In genomic region chr17:39399792-39400191, GRCh38 we compare ENCODE assay signal across 12 cellular contexts. TPM values are rescaled to one million over a fixed set of nuclear protein-coding genes. Genes with fewer than 3 reads are reported as not detected.
DNase-seq lines count a peak whose midpoint lies in the region; ATAC-seq, FAIRE-seq and TF ChIP-seq lines count a peak whose summit lies in the region.
"Had no signal": no experiment of that assay in that cellular context is flagged by ENCODE, and none has a peak within 500 bp of the region (broad histone marks: within the 10 kb centered on the region; RNA-seq: fewer than 3 reads in every experiment).

No MANE protein-coding gene starts in this region.

- H3K9me3 ChIP-seq in CD8-positive, alpha-beta memory T cell (ENCODE audit: low read length) = no peaks in the 10 kb centered on the region
- no peaks in the 10 kb centered on the region for H3K9me3 ChIP-seq in PC-3 (ENCODE audit: low read length)
- H3K9me3 ChIP-seq in endodermal cell (ENCODE audit: control insufficient read depth, low read length) = no peaks in the 10 kb centered on the region

- peaks cover 0 to 19% (median 2%) of the 10 kb centered on the region in 3 donors for H3K36me3 Mint-ChIP-seq in CD8-positive, alpha-beta memory T cell
- H3K36me3 Mint-ChIP-seq in endodermal cell (ENCODE audit: low read depth) (peaks cover 2% of the 10 kb centered on the region), osteocyte (ENCODE audit: unreplicated experiment) (peaks cover 1% of the 10 kb centered on the region)

- H3K4me3 Mint-ChIP-seq in CD8-positive, alpha-beta memory T cell = peak overlapping the region; percentile 93 to 99 (median 97)
- H3K4me3 Mint-ChIP-seq in endodermal cell (peak overlapping the region; percentile 78), osteocyte (ENCODE audit: unreplicated experiment) (peak overlapping the region; percentile 97)

- H3K27ac ChIP-seq in CD8-positive, alpha-beta memory T cell (ENCODE audit: low read depth, low read length) = no peak overlapping the region
- H3K27ac ChIP-seq in PC-3 (ENCODE audit: low read length) (no peak overlapping the region), endodermal cell (ENCODE audit: low read depth, low read length) (no peak overlapping the region)

- ATAC-seq in PC-3 = no peak

- no peaks in the 10 kb centered on the region for H3F3A ChIP-seq in PC-3 (ENCODE audit: low read length, unreplicated experiment)

- peak overlapping the region; percentile 94 for H3K4me2 ChIP-seq in PC-3 (ENCODE audit: low read length)

- no peak for FAIRE-seq in frontal cortex (lab: Jason Lieb, UNC)

- H2AFZ ChIP-seq in PC-3 (ENCODE audit: low read length) = peak overlapping the region; percentile 96; the same call in 1 of the 2 replicates

- POLR2A ChIA-PET in CD8-positive, alpha-beta memory T cell (lab: Charles Lee) = no interaction called here
- POLR2A ChIA-PET in PC-3 (lab: Charles Lee; ENCODE audit: unreplicated experiment) = no interaction called here

- H3K4me1 ChIP-seq in CD8-positive, alpha-beta memory T cell (ENCODE audit: insufficient read depth, low read length) = peaks cover 17% of the 10 kb centered on the region
- H3K4me1 ChIP-seq in PC-3 (ENCODE audit: insufficient read depth, low read length) (peaks cover 16% of the 10 kb centered on the region), endodermal cell (ENCODE audit: control insufficient read depth, insufficient read depth, low read length) (peaks cover 5% of the 10 kb centered on the region)

- H3K27me3 ChIP-seq in CD8-positive, alpha-beta memory T cell (ENCODE audit: insufficient read depth, low read length, poor library complexity, severe bottlenecking) = no peaks in the 10 kb centered on the region
- H3K27me3 ChIP-seq in PC-3 (ENCODE audit: low read length) (no peaks in the 10 kb centered on the region), endodermal cell (ENCODE audit: control insufficient read depth, insufficient read depth, low read length, poor library complexity, severe bottlenecking) (no peaks in the 10 kb centered on the region)

- no peaks in the 10 kb centered on the region for H3K9me2 ChIP-seq in PC-3 (replicated peaks; ENCODE audit: low read length)

- H3K27ac Mint-ChIP-seq in CD8-positive, alpha-beta memory T cell = peak overlapping the region in 6 of 8 donors; percentile 92 to 97 (median 94)
- H3K27ac Mint-ChIP-seq in endodermal cell (no peak overlapping the region), osteocyte (ENCODE audit: unreplicated experiment) (no peak overlapping the region)

- peaks cover 38 to 55% (median 49%) of the 10 kb centered on the region in 3 donors for H3K4me1 Mint-ChIP-seq in CD8-positive, alpha-beta memory T cell
- peaks cover 8% of the 10 kb centered on the region for H3K4me1 Mint-ChIP-seq in endodermal cell
- H3K4me1 Mint-ChIP-seq in osteocyte (ENCODE audit: unreplicated experiment) = peaks cover 22% of the 10 kb centered on the region

- no peak for DNase-seq in CD8-positive, alpha-beta memory T cell
- DNase-seq in PC-3 (no peak), endodermal cell (no peak), osteocyte (ENCODE audit: extremely low spot score, unreplicated experiment) (no peak), NCI-H2081 treated with DMSO at 0.1 percent for 48 hours (lab: John Stamatoyannopoulos, UW) (no peak), SHP77 treated with DMSO at 0.1 percent for 48 hours (lab: John Stamatoyannopoulos, UW) (no peak), frontal cortex (ENCODE audit: low spot score in 2 of 2) (no peak), posterior vena cava (ENCODE audit: low spot score) (no peak)
- DNase-seq: activated naive CD4-positive, alpha-beta T cell; GDM1; NCI-H1092; Right ventricle myocardium superior had no signal

- peaks cover 0 to 5% of the 10 kb centered on the region in 2 donors for H3K27me3 Mint-ChIP-seq in CD8-positive, alpha-beta memory T cell
- no peaks in the 10 kb centered on the region for H3K27me3 Mint-ChIP-seq in endodermal cell (ENCODE audit: insufficient read depth)
- H3K27me3 Mint-ChIP-seq in osteocyte (ENCODE audit: unreplicated experiment) = no peaks in the 10 kb centered on the region

- CTCF ChIA-PET in CD8-positive, alpha-beta memory T cell (lab: Charles Lee) = interaction anchor here (0.9 to 1.2 kb wide), 2 partner anchors 24 to 89 kb away, joined by 3 read pairs; no protein-coding TSS in a partner anchor
- CTCF ChIA-PET in PC-3 (lab: Charles Lee) = interaction anchor here (1.1 kb wide), 1 partner anchor 47 kb away, joined by 5 read pairs; no protein-coding TSS in a partner anchor

- no peak overlapping the region for H3K4me3 ChIP-seq in CD8-positive, alpha-beta memory T cell (ENCODE audit: low read length)
- H3K4me3 ChIP-seq in PC-3 (ENCODE audit: low read length) = peak overlapping the region; percentile 96
- H3K4me3 ChIP-seq in endodermal cell (ENCODE audit: low read length) = peak overlapping the region; percentile 93

- peaks cover under 1% of the 10 kb centered on the region; the same call in 1 of the 2 replicates for H4K20me1 ChIP-seq in PC-3 (ENCODE audit: low read length)

- TF ChIP-seq CTCF in PC-3 (conservative IDR thresholded peaks at IDR 0.05; ENCODE audit: low read depth, low read length) (no peak), endodermal cell (conservative IDR thresholded peaks at IDR 0.05) (no peak), osteocyte (IDR thresholded peaks at IDR 0.05) (no peak)

- no peaks in the 10 kb centered on the region for H3K36me3 ChIP-seq in CD8-positive, alpha-beta memory T cell (ENCODE audit: insufficient read depth, low read length)
- no peaks in the 10 kb centered on the region for H3K36me3 ChIP-seq in PC-3 (ENCODE audit: low read depth, low read length)
- no peaks in the 10 kb centered on the region for H3K36me3 ChIP-seq in endodermal cell (ENCODE audit: control insufficient read depth, insufficient read depth, low read length)

- no TSS peak for BruUV-seq in PC-3 (replicated peaks; lab: Mats Ljungman, UMichigan)

- H3K9me3 Mint-ChIP-seq in CD8-positive, alpha-beta memory T cell = peaks cover 0 to 2% (median 0%) of the 10 kb centered on the region in 5 donors
- H3K9me3 Mint-ChIP-seq in endodermal cell (no peaks in the 10 kb centered on the region), osteocyte (ENCODE audit: unreplicated experiment) (no peaks in the 10 kb centered on the region)

- WGBS in endodermal cell (ENCODE audit: insufficient coverage in 1 of 2, insufficient read length in 1 of 2), 2 experiments = 90 to 93% methylated on average over 4 of the region's 4 CpGs

- H3K9ac ChIP-seq in PC-3 (ENCODE audit: low read length) (no peak overlapping the region), endodermal cell (ENCODE audit: extremely low read depth, low read length, poor library complexity, severe bottlenecking) (no peak overlapping the region)

- intact Hi-C loops in PC-3 (cut with micrococcal nuclease) (loop anchor here (5.0 kb wide), 2 partner anchors 63 to 117 kb away; partner anchors contain the start of gene CDK12), posterior vena cava (cut with DNase I) (loop anchor here in 1 of 2 donors (10.0 kb wide), 1 partner anchor 125 kb away; no protein-coding TSS in a partner anchor)

- peaks cover 8% of the 10 kb centered on the region; the same call in 1 of the 2 replicates for H3K79me2 ChIP-seq in PC-3 (ENCODE audit: low read length)

RNA-seq across cellular contexts. Expression of gene FBXL20, which starts 1.6 kb away (rescaled TPM):
- total RNA-seq in CD8-positive, alpha-beta memory T cell = 10 to 100 TPM; 20.9 to 21.4 TPM
- 4.4 TPM for polyA plus RNA-seq in CD8-positive, alpha-beta memory T cell
- 2.2 and 5.0 TPM in 2 replicates for total RNA-seq in PC-3 (2014; rRNA removed)
- 10 to 100 TPM; 15.6 to 18.1 TPM for total RNA-seq in endodermal cell
- polyA plus RNA-seq in endodermal cell (2013, experiment 1 of 2) = 17.6 TPM
- polyA plus RNA-seq in endodermal cell (2013, experiment 2 of 2) = 14.0 TPM
- total RNA-seq in osteocyte = 28.0 TPM in 2 replicates
- total RNA-seq in frontal cortex = 18.3 TPM
- total RNA-seq in posterior vena cava = 10 to 100 TPM; 13.7 to 15.4 TPM

RNA-seq across cellular contexts. Expression of gene MED1, which starts 51.3 kb away (rescaled TPM):
- total RNA-seq in CD8-positive, alpha-beta memory T cell = 10 to 100 TPM; 85.1 to 87.3 TPM
- polyA plus RNA-seq in CD8-positive, alpha-beta memory T cell = 22.0 TPM
- total RNA-seq in PC-3 (2014; rRNA removed) (19.1 and 27.0 TPM in 2 replicates), endodermal cell (10 to 100 TPM; 56.1 to 57.5 TPM), osteocyte (45.9 and 48.0 TPM in 2 replicates), frontal cortex (22.4 TPM), posterior vena cava (10 to 100 TPM; 26.4 to 27.1 TPM)
- 41.5 TPM for polyA plus RNA-seq in endodermal cell (2013, experiment 1 of 2)
- polyA plus RNA-seq in endodermal cell (2013, experiment 2 of 2) = 37.2 TPM

Comparison
In these comparisons a context has a peak if more than half of its experiments do, and no peak if none do; other contexts are left out.
1. H3K27ac Mint-ChIP-seq: peak in CD8-positive, alpha-beta memory T cell (6 of 8); none in endodermal cell (single experiment) and osteocyte (single experiment).
2. Peak in every context shown above with its lines, with median percentiles within 50 percentile points of each other: H3K4me3 Mint-ChIP-seq.